ENCODE assay signal across 6 cellular contexts in genomic region chr9:35748239-35748857, GRCh38. TPM values are rescaled to one million over a fixed set of nuclear protein-coding genes. Genes with fewer than 3 reads are reported as not detected.
DNase-seq lines count a peak whose midpoint lies in the region; ATAC-seq, FAIRE-seq and TF ChIP-seq lines count a peak whose summit lies in the region.

No MANE protein-coding gene starts in this region.

- H3K4me1 Mint-ChIP-seq in activated CD8-positive, alpha-beta T cell treated with anti-CD3 and anti-CD28 coated beads, Interleukin-2, amount 10 ng/mL, durations not matched to agents 7 days and 5 days (ENCODE audit: low read depth), result peaks cover 41% of the 10 kb centered on the region

- POLR2A ChIA-PET in activated CD8-positive, alpha-beta T cell treated with anti-CD3 and anti-CD28 coated beads, Interleukin-2, amount 10 ng/mL, durations not matched to agents 7 days and 5 days (lab: Charles Lee), result interaction anchor here (0.9 to 3.3 kb wide), 10 partner anchors 8 to 129 kb away, joined by 3 to 37 read pairs (median 5); partner anchors contain the start of genes ARHGEF39, CREB3, SPAG8 and TLN1

- peak overlapping the region; percentile 87 for H3K4me3 Mint-ChIP-seq in activated CD8-positive, alpha-beta T cell treated with anti-CD3 and anti-CD28 coated beads, Interleukin-2, amount 10 ng/mL, durations not matched to agents 7 days and 5 days

- H3K9me3 ChIP-seq in lower lobe of right lung, result no peaks in the 10 kb centered on the region

- CTCF ChIA-PET in activated CD8-positive, alpha-beta T cell treated with anti-CD3 and anti-CD28 coated beads, Interleukin-2, amount 10 ng/mL, durations not matched to agents 7 days and 5 days (lab: Charles Lee), result interaction anchor here (0.6 to 8.1 kb wide), 22 partner anchors 8 to 145 kb away, joined by 3 to 118 read pairs (median 5); partner anchors contain the start of genes ARHGEF39, CCDC107, CREB3 and RMRP

- H3K27ac ChIP-seq in lower lobe of right lung, result peak overlapping the region; percentile 91

- no peaks in the 10 kb centered on the region for H3K27me3 ChIP-seq in H7 (ENCODE audit: control insufficient read depth, insufficient read depth, low read length)
- no peaks in the 10 kb centered on the region for H3K27me3 ChIP-seq in lower lobe of right lung (ENCODE audit: low read depth)

- TF ChIP-seq CTCF in lower lobe of right lung (IDR thresholded peaks at IDR 0.05), result no peak

- peak overlapping the region; percentile 89 for H3K4me3 ChIP-seq in H7 (ENCODE audit: insufficient read depth, low read depth, low read length)
- H3K4me3 ChIP-seq in lower lobe of right lung, result peak overlapping the region; percentile 95

- H3K36me3 Mint-ChIP-seq in activated CD8-positive, alpha-beta T cell treated with anti-CD3 and anti-CD28 coated beads, Interleukin-2, amount 10 ng/mL, durations not matched to agents 7 days and 5 days (ENCODE audit: low read depth), result peaks cover 36% of the 10 kb centered on the region

- DNase-seq in H7 (no peak), lower lobe of right lung (no peak), NK-92 (lab: John Stamatoyannopoulos, UW; ENCODE audit: unreplicated experiment) (no peak), urothelium cell line (ENCODE audit: low spot score) (no peak), mucosa of gallbladder (ENCODE audit: low spot score) (no peak)
- peak; percentile 43 for DNase-seq in activated CD8-positive, alpha-beta T cell treated with anti-CD3 and anti-CD28 coated beads, Interleukin-2, amount 10 ng/mL, durations not matched to agents 7 days and 5 days

- no peak for FAIRE-seq in urothelium cell line (lab: Jason Lieb, UNC)

- no peaks in the 10 kb centered on the region for H3K9me3 Mint-ChIP-seq in activated CD8-positive, alpha-beta T cell treated with anti-CD3 and anti-CD28 coated beads, Interleukin-2, amount 10 ng/mL, durations not matched to agents 7 days and 5 days (ENCODE audit: insufficient read depth)

- ATAC-seq in activated CD8-positive, alpha-beta T cell treated with anti-CD3 and anti-CD28 coated beads, Interleukin-2, amount 10 ng/mL, durations not matched to agents 7 days and 5 days, result peak; percentile 7
- no peak for ATAC-seq in lower lobe of right lung

- intact Hi-C loops in lower lobe of right lung (cut with DNase I), result no loop called here

- H3K36me3 ChIP-seq in H7 (replicated peaks; ENCODE audit: control insufficient read depth, insufficient read depth, low read length) (peaks cover 28% of the 10 kb centered on the region), lower lobe of right lung (peaks cover 50% of the 10 kb centered on the region)

- peaks cover 50% of the 10 kb centered on the region for H3K4me1 ChIP-seq in lower lobe of right lung

- no peaks in the 10 kb centered on the region for H3K27me3 Mint-ChIP-seq in activated CD8-positive, alpha-beta T cell treated with anti-CD3 and anti-CD28 coated beads, Interleukin-2, amount 10 ng/mL, durations not matched to agents 7 days and 5 days (ENCODE audit: low read depth)

- H3K27ac Mint-ChIP-seq in activated CD8-positive, alpha-beta T cell treated with anti-CD3 and anti-CD28 coated beads, Interleukin-2, amount 10 ng/mL, durations not matched to agents 7 days and 5 days, result peak overlapping the region; percentile 77

RNA-seq across cellular contexts. Expression of gene GBA2, which starts 0.7 kb away (rescaled TPM):
- total RNA-seq in H7 (2014; rRNA removed; shearing (Covaris generic)), result 75.2 and 85.5 TPM in 2 replicates
- total RNA-seq in activated CD8-positive, alpha-beta T cell treated with anti-CD3 and anti-CD28 coated beads, Interleukin-2, amount 10 ng/mL, durations not matched to agents 7 days and 5 days, result 10 to 100 TPM; 52.6 to 56.4 TPM
- 68.0 TPM for total RNA-seq in lower lobe of right lung
- total RNA-seq in mucosa of gallbladder, result 161 TPM

RNA-seq across cellular contexts. Expression of gene RGP1, which starts 0.7 kb away (rescaled TPM):
- 14.4 and 16.4 TPM in 2 replicates for total RNA-seq in H7 (2014; rRNA removed; shearing (Covaris generic))
- 10 to 100 TPM; 22.1 to 22.9 TPM for total RNA-seq in activated CD8-positive, alpha-beta T cell treated with anti-CD3 and anti-CD28 coated beads, Interleukin-2, amount 10 ng/mL, durations not matched to agents 7 days and 5 days
- 29.6 TPM for total RNA-seq in lower lobe of right lung
- 36.6 TPM for total RNA-seq in mucosa of gallbladder

RNA-seq across cellular contexts. Expression of gene MSMP, which starts 5.7 kb away (rescaled TPM):
- not detected in 2 replicates for total RNA-seq in H7 (2014; rRNA removed; shearing (Covaris generic))
- under 1 TPM; 0.61 to 0.89 TPM for total RNA-seq in activated CD8-positive, alpha-beta T cell treated with anti-CD3 and anti-CD28 coated beads, Interleukin-2, amount 10 ng/mL, durations not matched to agents 7 days and 5 days
- total RNA-seq in lower lobe of right lung (not detected), mucosa of gallbladder (1.1 TPM)

RNA-seq across cellular contexts. Expression of gene CREB3, which starts 15.9 kb away (rescaled TPM):
- total RNA-seq in H7 (2014; rRNA removed; shearing (Covaris generic)), result 26.0 and 28.6 TPM in 2 replicates
- 10 to 100 TPM; 21.6 to 21.7 TPM for total RNA-seq in activated CD8-positive, alpha-beta T cell treated with anti-CD3 and anti-CD28 coated beads, Interleukin-2, amount 10 ng/mL, durations not matched to agents 7 days and 5 days
- 28.1 TPM for total RNA-seq in lower lobe of right lung
- total RNA-seq in mucosa of gallbladder, result 48.1 TPM

RNA-seq across cellular contexts. Expression of gene TLN1, which starts 16.4 kb away (rescaled TPM):
- total RNA-seq in H7 (2014; rRNA removed; shearing (Covaris generic)), result 91.2 and 106 TPM in 2 replicates
- total RNA-seq in activated CD8-positive, alpha-beta T cell treated with anti-CD3 and anti-CD28 coated beads, Interleukin-2, amount 10 ng/mL, durations not matched to agents 7 days and 5 days, result 100 to 1,000 TPM; 448 to 450 TPM
- total RNA-seq in lower lobe of right lung (406 TPM), mucosa of gallbladder (482 TPM)
